ENCODE assay signal across 32 cellular contexts in genomic region chr15:68809517-68809916, GRCh38. TPM values are rescaled to one million over a fixed set of nuclear protein-coding genes. Genes with fewer than 3 reads are reported as not detected.
DNase-seq lines count a peak whose midpoint lies in the region; ATAC-seq, FAIRE-seq and TF ChIP-seq lines count a peak whose summit lies in the region.
"Had no signal": no experiment of that assay in that cellular context is flagged by ENCODE, and none has a peak within 500 bp of the region (broad histone marks: within the 10 kb centered on the region; RNA-seq: fewer than 3 reads in every experiment).

No MANE protein-coding gene starts in this region.

- no peaks in the 10 kb centered on the region for H3K27me3 Mint-ChIP-seq in activated CD4-positive, alpha-beta T cell treated with anti-CD3 and anti-CD28 coated beads for 36 hours
- no peaks in the 10 kb centered on the region for H3K27me3 Mint-ChIP-seq in activated naive CD8-positive, alpha-beta T cell treated with anti-CD3 and anti-CD28 coated beads, Interleukin-2, amount 50 U/mL, for 24 hours
- no peaks in the 10 kb centered on the region for H3K27me3 Mint-ChIP-seq in natural killer cell (ENCODE audit: low read depth in 2 of 2)
- H3K27me3 Mint-ChIP-seq: naive B cell had no signal

- peaks cover 81% of the 10 kb centered on the region for H3K4me1 Mint-ChIP-seq in activated CD4-positive, alpha-beta T cell treated with anti-CD3 and anti-CD28 coated beads for 36 hours
- H3K4me1 Mint-ChIP-seq in activated naive CD8-positive, alpha-beta T cell treated with anti-CD3 and anti-CD28 coated beads, Interleukin-2, amount 50 U/mL, for 24 hours, result peaks cover 88% of the 10 kb centered on the region
- H3K4me1 Mint-ChIP-seq in natural killer cell, result peaks cover 78 to 80% of the 10 kb centered on the region in 2 donors

- no peak overlapping the region for H4K91ac ChIP-seq in mesenchymal stem cell (ENCODE audit: low read length)

- peaks cover 97% of the 10 kb centered on the region for H3K36me3 ChIP-seq in BLaER1
- peaks cover 2 to 22% of the 10 kb centered on the region in 2 experiments for H3K36me3 ChIP-seq in mesenchymal stem cell (ENCODE audit: control insufficient read depth in 1 of 2, insufficient read depth in 2 of 2, low read depth in 1 of 2, low read length in 2 of 2)
- H3K36me3 ChIP-seq: cardiac muscle cell, colonic mucosa, ovary, thoracic aorta had no signal

- intact Hi-C loops in activated CD4-positive, alpha-beta T cell treated with anti-CD3 and anti-CD28 coated beads for 36 hours (cut with DNase I, micrococcal nuclease), result no loop called here
- intact Hi-C loops in natural killer cell (cut with micrococcal nuclease), result no loop called here

- no peak overlapping the region for H3K4ac ChIP-seq in mesenchymal stem cell (ENCODE audit: low read depth in 1 of 2, low read length in 2 of 2)

- H3K9me3 ChIP-seq in BLaER1 (no peaks in the 10 kb centered on the region), mesenchymal stem cell (ENCODE audit: control insufficient read depth, low read length) (no peaks in the 10 kb centered on the region)
- H3K9me3 ChIP-seq: colonic mucosa, ovary, Peyer's patch, thoracic aorta had no signal

- WGBS in mesenchymal stem cell, result 93% methylated on average over 6 of the region's 9 CpGs

- DNase-seq in activated CD4-positive, alpha-beta T cell treated with anti-CD3 and anti-CD28 coated beads for 36 hours, result no peak
- no peak for DNase-seq in activated CD4-positive, alpha-beta T cell treated with anti-CD3 and anti-CD28 coated beads for 4 hours
- no peak for DNase-seq in activated naive CD8-positive, alpha-beta T cell treated with anti-CD3 and anti-CD28 coated beads, Interleukin-2, amount 50 U/mL, for 24 hours
- no peak for DNase-seq in natural killer cell
- no peak for DNase-seq in NCI-H1930 (lab: John Stamatoyannopoulos, UW)
- no peak for DNase-seq in mesenchymal stem cell
- DNase-seq in GM12891 (ENCODE audit: insufficient read length, low spot score), result no peak
- DNase-seq: activated CD4-positive, alpha-beta T cell treated with anti-CD3 and anti-CD28 coated beads for 1 hour; aorta; colonic mucosa; DND-41; GF-D8; kidney; midbrain; naive B cell; NCI-H1048; NCI-H1694; NCI-H446 treated with DMSO at 0.1 percent for 48 hours; NCI-H774; ovary; SHP77 treated with DMSO at 0.1 percent for 48 hours; small intestine; stimulated activated naive CD8-positive, alpha-beta T cell treated with anti-CD3 and anti-CD28 coated beads, Interleukin-15, Interleukin-2, amounts not matched to agents 100 U/mL and 50 U/mL, for 24 hours had no signal

- ATAC-seq in activated CD4-positive, alpha-beta T cell treated with anti-CD3 and anti-CD28 coated beads for 36 hours, result no peak
- no peak for ATAC-seq in activated naive CD8-positive, alpha-beta T cell treated with anti-CD3 and anti-CD28 coated beads, Interleukin-2, amount 50 U/mL, for 24 hours
- ATAC-seq in natural killer cell, result peak; percentile 54 to 79 (median 76)
- ATAC-seq: activated naive CD4-positive, alpha-beta T cell treated with anti-CD3 and anti-CD28 coated beads, Interleukin-2, amount 50 U/mL, for 72 hours had no signal

- no peak overlapping the region for H3K4me3 Mint-ChIP-seq in activated CD4-positive, alpha-beta T cell treated with anti-CD3 and anti-CD28 coated beads for 36 hours
- H3K4me3 Mint-ChIP-seq in activated naive CD8-positive, alpha-beta T cell treated with anti-CD3 and anti-CD28 coated beads, Interleukin-2, amount 50 U/mL, for 24 hours, result no peak overlapping the region
- no peak overlapping the region for H3K4me3 Mint-ChIP-seq in natural killer cell
- H3K4me3 Mint-ChIP-seq: T-helper 2 cell treated with Interferon-gamma antibody and Interleukin-4, amounts not matched to agents 5 μg/mL and 100 μg/mL, for 36 hours had no signal

- H2BK15ac ChIP-seq in mesenchymal stem cell (ENCODE audit: low read depth, poor library complexity, severe bottlenecking), result no peak overlapping the region

- no peak overlapping the region for H4K8ac ChIP-seq in mesenchymal stem cell (ENCODE audit: low read length)

- H3K27me3 ChIP-seq in BLaER1 (no peaks in the 10 kb centered on the region), mesenchymal stem cell (ENCODE audit: control insufficient read depth in 1 of 2, insufficient read depth in 1 of 2, low read length in 2 of 2) (no peaks in the 10 kb centered on the region)
- H3K27me3 ChIP-seq: cardiac muscle cell, colonic mucosa, ovary, Peyer's patch had no signal

- CTCF ChIA-PET in activated CD4-positive, alpha-beta T cell treated with anti-CD3 and anti-CD28 coated beads for 36 hours (lab: Charles Lee), result no interaction called here

- H3K27ac ChIP-seq in BLaER1 (no peak overlapping the region), mesenchymal stem cell (ENCODE audit: low read length, poor library complexity, severe bottlenecking) (no peak overlapping the region)
- H3K27ac ChIP-seq: 22Rv1, colonic mucosa, ovary, Peyer's patch, thoracic aorta had no signal

- no peak overlapping the region for H2AK5ac ChIP-seq in mesenchymal stem cell (ENCODE audit: low read length, severe bottlenecking)

- no peak overlapping the region for H2BK120ac ChIP-seq in mesenchymal stem cell (ENCODE audit: low read depth, low read length)

- peak overlapping the region; percentile 5 for H3K27ac Mint-ChIP-seq in activated CD4-positive, alpha-beta T cell treated with anti-CD3 and anti-CD28 coated beads for 36 hours
- H3K27ac Mint-ChIP-seq in activated naive CD8-positive, alpha-beta T cell treated with anti-CD3 and anti-CD28 coated beads, Interleukin-2, amount 50 U/mL, for 24 hours, result peak overlapping the region; percentile 52
- H3K27ac Mint-ChIP-seq in natural killer cell, result peak overlapping the region; percentile 34 to 83

- no peak overlapping the region for H2BK5ac ChIP-seq in mesenchymal stem cell (ENCODE audit: low read depth, low read length, poor library complexity, severe bottlenecking)

- H3K14ac ChIP-seq in mesenchymal stem cell (ENCODE audit: low read length in 2 of 2), result no peak overlapping the region

- no peak for TF ChIP-seq CTCF in natural killer cell (IDR thresholded peaks at IDR 0.05)

- POLR2A ChIA-PET in activated CD4-positive, alpha-beta T cell treated with anti-CD3 and anti-CD28 coated beads for 36 hours (lab: Charles Lee), result no interaction called here

- TF ChIP-seq POLR2A in GM12891 (IDR thresholded peaks at IDR 0.05; ENCODE audit: low read depth, low read length), result no peak

- H3K4me3 ChIP-seq in BLaER1 (no peak overlapping the region), mesenchymal stem cell (ENCODE audit: insufficient read depth in 1 of 2, low read depth in 1 of 2, low read length in 2 of 2) (no peak overlapping the region)
- H3K4me3 ChIP-seq: cardiac muscle cell, colonic mucosa, ovary, Peyer's patch, thoracic aorta had no signal

- H3K36me3 Mint-ChIP-seq in activated CD4-positive, alpha-beta T cell treated with anti-CD3 and anti-CD28 coated beads for 36 hours (ENCODE audit: low read depth), result peaks cover 30% of the 10 kb centered on the region
- peaks cover 28% of the 10 kb centered on the region for H3K36me3 Mint-ChIP-seq in activated naive CD8-positive, alpha-beta T cell treated with anti-CD3 and anti-CD28 coated beads, Interleukin-2, amount 50 U/mL, for 24 hours (ENCODE audit: low read depth)
- H3K36me3 Mint-ChIP-seq in natural killer cell, result no peaks in the 10 kb centered on the region

- peak overlapping the region; percentile 20; the same call in 1 of the 2 replicates for H3K4me2 ChIP-seq in BLaER1
- H3K4me2 ChIP-seq in mesenchymal stem cell (ENCODE audit: low read length, poor library complexity, severe bottlenecking), result no peak overlapping the region

- H3K9ac ChIP-seq in BLaER1, result no peak overlapping the region
- no peak overlapping the region for H3K9ac ChIP-seq in mesenchymal stem cell (ENCODE audit: low read length)

- no peak overlapping the region for H3K23ac ChIP-seq in mesenchymal stem cell (ENCODE audit: low read length in 2 of 2)

- peaks cover 34% of the 10 kb centered on the region for H3K79me1 ChIP-seq in mesenchymal stem cell (replicated peaks; ENCODE audit: low read length, poor library complexity, severe bottlenecking)

- H3K9me3 Mint-ChIP-seq in activated CD4-positive, alpha-beta T cell treated with anti-CD3 and anti-CD28 coated beads for 36 hours (ENCODE audit: low read depth), result no peaks in the 10 kb centered on the region
- H3K9me3 Mint-ChIP-seq in activated naive CD8-positive, alpha-beta T cell treated with anti-CD3 and anti-CD28 coated beads, Interleukin-2, amount 50 U/mL, for 24 hours, result no peaks in the 10 kb centered on the region
- no peaks in the 10 kb centered on the region for H3K9me3 Mint-ChIP-seq in natural killer cell
- H3K9me3 Mint-ChIP-seq: activated naive CD4-positive, alpha-beta T cell treated with anti-CD3 and anti-CD28 coated beads, Interleukin-2, amount 50 U/mL, for 72 hours; naive B cell; T-helper 2 cell treated with Interferon-gamma antibody and Interleukin-4, amounts not matched to agents 5 μg/mL and 100 μg/mL, for 36 hours had no signal

- H3K18ac ChIP-seq in mesenchymal stem cell (ENCODE audit: low read depth in 1 of 2, low read length in 2 of 2), result no peak overlapping the region

- H3K4me1 ChIP-seq in BLaER1, result peaks cover 86% of the 10 kb centered on the region
- peaks cover 14% of the 10 kb centered on the region for H3K4me1 ChIP-seq in mesenchymal stem cell (ENCODE audit: control insufficient read depth, insufficient read depth, low read depth, low read length)

- H2AFZ ChIP-seq in mesenchymal stem cell (ENCODE audit: low read depth, low read length), result no peak overlapping the region

- no peak overlapping the region for H2BK12ac ChIP-seq in mesenchymal stem cell (ENCODE audit: low read length in 2 of 2)

- H4K20me1 ChIP-seq in BLaER1, result peaks cover 100% of the 10 kb centered on the region

- FAIRE-seq in GM12891 (lab: Jason Lieb, UNC), result no peak
- FAIRE-seq: D721Med, kidney, small intestine, urothelium cell line had no signal

TF ChIP-seq in GM12891, 5 proteins besides CTCF, POLR2A, EP300 and RAD21:
- TF ChIP-seq POLR2AphosphoS5 (IDR thresholded peaks at IDR 0.05; ENCODE audit: low read depth, low read length) (no peak), TAF1 (IDR thresholded peaks at IDR 0.05; ENCODE audit: low read depth, low read length) (no peak), POU2F2 (IDR thresholded peaks at IDR 0.05; ENCODE audit: low read depth, low read length) (no peak), SPI1 (IDR thresholded peaks at IDR 0.05; ENCODE audit: low read depth, low read length) (no peak), PAX5 (IDR thresholded peaks at IDR 0.05; ENCODE audit: insufficient read depth, low read length, severe bottlenecking) (no peak)

RNA-seq across cellular contexts. Expression of gene ANP32A, which starts 11.2 kb away (rescaled TPM):
- 100 to 1,000 TPM; 252 to 439 TPM for total RNA-seq in activated CD4-positive, alpha-beta T cell treated with anti-CD3 and anti-CD28 coated beads for 36 hours
- 100 to 1,000 TPM; 133 to 150 (median 148) TPM for total RNA-seq in natural killer cell
- polyA plus RNA-seq in mesenchymal stem cell (2013, experiment 1 of 2), result 146 TPM
- polyA plus RNA-seq in mesenchymal stem cell (2013, experiment 2 of 2), result 155 TPM
- 229 TPM for polyA plus RNA-seq in GM12891 (2012; ENCODE audit: low read depth, missing spikeins)

Comparison
In these comparisons a context has a peak if more than half of its experiments do, and no peak if none do; other contexts are left out.
1. ATAC-seq: peak in natural killer cell (3 of 3); none in activated CD4-positive, alpha-beta T cell treated with anti-CD3 and anti-CD28 coated beads for 36 hours (single experiment) and activated naive CD8-positive, alpha-beta T cell treated with anti-CD3 and anti-CD28 coated beads, Interleukin-2, amount 50 U/mL, for 24 hours (single experiment).
2. H3K27ac Mint-ChIP-seq: peak in every context shown above with its lines; median percentile 58 in natural killer cell; 52 in activated naive CD8-positive, alpha-beta T cell treated with anti-CD3 and anti-CD28 coated beads, Interleukin-2, amount 50 U/mL, for 24 hours; 5 in activated CD4-positive, alpha-beta T cell treated with anti-CD3 and anti-CD28 coated beads for 36 hours.